Comparison of ENCODE assay signal across 19 cellular contexts in the genomic region with DNA sequence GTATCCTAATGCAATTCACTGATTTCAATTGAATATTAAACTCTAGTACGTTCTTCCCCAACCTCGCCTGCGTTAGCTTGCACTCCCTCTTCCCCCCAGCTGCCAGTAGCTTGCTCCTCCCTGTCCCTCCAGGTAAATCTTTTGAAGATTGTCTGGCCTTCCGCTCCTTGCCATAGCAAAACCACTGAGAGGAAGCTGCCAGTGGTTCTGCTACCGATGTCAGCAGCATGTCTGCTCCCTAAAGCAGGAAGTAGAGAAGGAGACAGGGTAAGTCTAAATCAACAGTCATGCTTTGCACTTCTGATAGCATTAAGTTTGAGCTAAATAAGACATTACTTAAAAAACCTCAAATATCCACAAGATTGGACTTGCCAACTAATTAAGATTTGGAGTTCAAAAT.
DNase-seq lines count a peak whose midpoint lies in the region; ATAC-seq and TF ChIP-seq lines count a peak whose summit lies in the region.
"Had no signal": no experiment of that assay in that cellular context is flagged by ENCODE, and none has a peak within 500 bp of the region (broad histone marks: within the 10 kb centered on the region; RNA-seq: fewer than 3 reads in every experiment).

No MANE protein-coding gene starts in this region.

- H3K36me3 Mint-ChIP-seq in activated naive CD4-positive, alpha-beta T cell treated with anti-CD3 and anti-CD28 coated beads, Interleukin-2, amount 50 U/mL, for 72 hours = no peaks in the 10 kb centered on the region

- DNase-seq in mammary epithelial cell (no peak), breast epithelium (ENCODE audit: low spot score in 2 of 2) (no peak), Karpas-422 (peak; percentile 44), GM19240 (ENCODE audit: insufficient read length, low spot score) (no peak), testis (no peak)
- DNase-seq in activated naive CD4-positive, alpha-beta T cell treated with anti-CD3 and anti-CD28 coated beads, Interleukin-2, amount 50 U/mL, for 72 hours (ENCODE audit: low spot score in 2 of 2) = peak in 1 of 2 donors; percentile 3
- peak; percentile 5 to 11 for DNase-seq in stimulated activated naive CD8-positive, alpha-beta T cell treated with anti-CD3 and anti-CD28 coated beads, Interleukin-15, amount 100 ng/mL, for 72 hours
- DNase-seq: AML-193; DMS79 treated with DMSO at 0.1 percent for 48 hours; left ventricle myocardium inferior; NCI-H1092; NCI-H2227 treated with DMSO at 0.1 percent for 48 hours; Peyer's patch; right lobe of liver; stimulated activated CD4-positive, alpha-beta T cell treated with anti-CD3 and anti-CD28 coated beads, Interleukin-4, amount 100 ng/mL, for 1 hour had no signal

- ATAC-seq in activated naive CD4-positive, alpha-beta T cell treated with anti-CD3 and anti-CD28 coated beads, Interleukin-2, amount 50 U/mL, for 72 hours = peak; percentile 47 to 59
- peak; percentile 60 for ATAC-seq in stimulated activated naive CD8-positive, alpha-beta T cell treated with anti-CD3 and anti-CD28 coated beads, Interleukin-15, amount 100 ng/mL, for 72 hours
- no peak for ATAC-seq in GM18520 (IDR thresholded peaks at IDR 0.05; ENCODE audit: unreplicated experiment)
- ATAC-seq: right lobe of liver had no signal

- no peaks in the 10 kb centered on the region for H3K9me3 ChIP-seq in mammary epithelial cell (replicated peaks; ENCODE audit: insufficient read depth, low read length)
- H3K9me3 ChIP-seq in breast epithelium = no peaks in the 10 kb centered on the region
- no peaks in the 10 kb centered on the region for H3K9me3 ChIP-seq in Karpas-422 (ENCODE audit: low read length)
- no peaks in the 10 kb centered on the region for H3K9me3 ChIP-seq in testis
- H3K9me3 ChIP-seq: left ventricle myocardium inferior, Peyer's patch, right lobe of liver, vagina had no signal

- H3K79me2 ChIP-seq in mammary epithelial cell (ENCODE audit: insufficient read depth, low read length) (no peaks in the 10 kb centered on the region), Karpas-422 (ENCODE audit: low read length) (no peaks in the 10 kb centered on the region)

- no peak for TF ChIP-seq POLR2A in breast epithelium (IDR thresholded peaks at IDR 0.05)
- no peak for TF ChIP-seq POLR2A in testis (IDR thresholded peaks at IDR 0.05)

- H4K20me1 ChIP-seq in mammary epithelial cell (ENCODE audit: insufficient read depth, low read length) = no peaks in the 10 kb centered on the region
- no peaks in the 10 kb centered on the region for H4K20me1 ChIP-seq in Karpas-422 (ENCODE audit: insufficient read depth, low read depth, low read length)

- H3K4me2 ChIP-seq in mammary epithelial cell (ENCODE audit: insufficient read depth, low read depth, low read length) (no peak overlapping the region), Karpas-422 (ENCODE audit: low read depth, low read length, poor library complexity, severe bottlenecking) (no peak overlapping the region)

- in situ Hi-C loops in mammary epithelial cell (cut with MboI; ENCODE audit: low sequenced_read_pairs in 2 of 2) = no loop called here

- TF ChIP-seq CTCF in mammary epithelial cell (conservative IDR thresholded peaks at IDR 0.05 in 1 of 2, IDR thresholded peaks at IDR 0.05 in 1 of 2; ENCODE audit: extremely low read depth in 1 of 2, insufficient read depth in 1 of 2, low read depth in 1 of 2, low read length in 2 of 2) (no peak), breast epithelium (IDR thresholded peaks at IDR 0.05) (no peak), testis (IDR thresholded peaks at IDR 0.05) (no peak)

- 67% methylated on average over 3 of the region's 5 CpGs for WGBS in mammary epithelial cell (ENCODE audit: low coverage, missing lambda C conversion rate)
- WGBS in testis, 2 donors = 86 to 88% methylated on average over 5 of the region's 5 CpGs

- H3K36me3 ChIP-seq in mammary epithelial cell (ENCODE audit: insufficient read depth, low read length) (no peaks in the 10 kb centered on the region), breast epithelium (no peaks in the 10 kb centered on the region), Karpas-422 (ENCODE audit: insufficient read depth, low read length) (no peaks in the 10 kb centered on the region), testis (ENCODE audit: low read depth, missing control alignments) (no peaks in the 10 kb centered on the region)
- H3K36me3 ChIP-seq: left ventricle myocardium inferior, Peyer's patch, right lobe of liver, vagina had no signal

- no peaks in the 10 kb centered on the region for H3K4me1 ChIP-seq in mammary epithelial cell (ENCODE audit: insufficient read depth, low read length)
- H3K4me1 ChIP-seq in breast epithelium = no peaks in the 10 kb centered on the region
- H3K4me1 ChIP-seq in Karpas-422 (ENCODE audit: low read length) = no peaks in the 10 kb centered on the region
- no peaks in the 10 kb centered on the region for H3K4me1 ChIP-seq in testis
- H3K4me1 ChIP-seq: left ventricle myocardium inferior, Peyer's patch, right lobe of liver, vagina had no signal

- CTCF ChIA-PET in mammary epithelial cell (lab: Charles Lee; ENCODE audit: low non-redundant PET) = no interaction called here

- H3K9ac ChIP-seq in mammary epithelial cell (ENCODE audit: insufficient read depth, low read length) (no peak overlapping the region), Karpas-422 (ENCODE audit: low read length) (no peak overlapping the region)

- dilution Hi-C loops in mammary epithelial cell (cut with HindIII; ENCODE audit: low sequenced_read_pairs) = no loop called here

- intact Hi-C loops in mammary epithelial cell (cut with micrococcal nuclease) (no loop called here), breast epithelium (cut with DNase I; ENCODE audit: low total_unique reads) (no loop called here), testis (cut with DNase I; ENCODE audit: low total_unique reads) (no loop called here)

- H3K4me3 ChIP-seq in mammary epithelial cell (replicated peaks in 1 of 3; ENCODE audit: insufficient read depth in 1 of 3, low read depth in 2 of 3, low read length in 3 of 3) (no peak overlapping the region), breast epithelium (no peak overlapping the region), Karpas-422 (ENCODE audit: low read length) (no peak overlapping the region), testis (no peak overlapping the region)
- H3K4me3 ChIP-seq: left ventricle myocardium inferior, Peyer's patch, right lobe of liver, vagina had no signal

- no peaks in the 10 kb centered on the region for H3K9me3 Mint-ChIP-seq in activated naive CD4-positive, alpha-beta T cell treated with anti-CD3 and anti-CD28 coated beads, Interleukin-2, amount 50 U/mL, for 72 hours
- no peaks in the 10 kb centered on the region for H3K9me3 Mint-ChIP-seq in stimulated activated naive CD8-positive, alpha-beta T cell treated with anti-CD3 and anti-CD28 coated beads, Interleukin-15, amount 100 ng/mL, for 72 hours
- H3K9me3 Mint-ChIP-seq: T-helper 1 cell treated with Interleukin-12 subunit alpha and Interleukin-12 subunit beta and Interleukin-4 antibody, amounts not matched to agents 30 μg/mL and 1 μg/mL, for 36 hours had no signal

- peak overlapping the region in 1 of 2 donors; percentile 89 for H3K27ac Mint-ChIP-seq in activated naive CD4-positive, alpha-beta T cell treated with anti-CD3 and anti-CD28 coated beads, Interleukin-2, amount 50 U/mL, for 72 hours
- H3K27ac Mint-ChIP-seq in stimulated activated naive CD8-positive, alpha-beta T cell treated with anti-CD3 and anti-CD28 coated beads, Interleukin-15, amount 100 ng/mL, for 72 hours = no peak overlapping the region
- H3K27ac Mint-ChIP-seq: T-helper 1 cell treated with Interleukin-12 subunit alpha and Interleukin-12 subunit beta and Interleukin-4 antibody, amounts not matched to agents 30 μg/mL and 1 μg/mL, for 36 hours had no signal

- H2AFZ ChIP-seq in mammary epithelial cell (ENCODE audit: low read depth, low read length) (peak overlapping the region; percentile 6), Karpas-422 (ENCODE audit: low read length) (0 out of 2 replicates have a peak overlapping the region, but pooled peaks have one; percentile 30)

- peaks cover 11% of the 10 kb centered on the region for H3K4me1 Mint-ChIP-seq in stimulated activated naive CD8-positive, alpha-beta T cell treated with anti-CD3 and anti-CD28 coated beads, Interleukin-15, amount 100 ng/mL, for 72 hours
- H3K4me1 Mint-ChIP-seq: neural crest cell had no signal

- no peaks in the 10 kb centered on the region for H3K27me3 ChIP-seq in mammary epithelial cell (ENCODE audit: insufficient read depth, low read length)
- no peaks in the 10 kb centered on the region for H3K27me3 ChIP-seq in breast epithelium
- no peaks in the 10 kb centered on the region for H3K27me3 ChIP-seq in Karpas-422 (ENCODE audit: low read length)
- no peaks in the 10 kb centered on the region for H3K27me3 ChIP-seq in testis
- H3K27me3 ChIP-seq: Peyer's patch, right lobe of liver, vagina had no signal

- no TSS peak for BruUV-seq in mammary epithelial cell (replicated peaks; lab: Mats Ljungman, UMichigan)

- H3K4me3 Mint-ChIP-seq in stimulated activated naive CD8-positive, alpha-beta T cell treated with anti-CD3 and anti-CD28 coated beads, Interleukin-15, amount 100 ng/mL, for 72 hours = peak overlapping the region; percentile 39 to 54
- H3K4me3 Mint-ChIP-seq: neural crest cell; T-helper 1 cell treated with Interleukin-12 subunit alpha and Interleukin-12 subunit beta and Interleukin-4 antibody, amounts not matched to agents 30 μg/mL and 1 μg/mL, for 36 hours had no signal

- H3K27ac ChIP-seq in mammary epithelial cell (ENCODE audit: insufficient read depth, low read depth, low read length) = no peak overlapping the region
- H3K27ac ChIP-seq in breast epithelium = no peak overlapping the region
- H3K27ac ChIP-seq in Karpas-422 (ENCODE audit: low read length) = no peak overlapping the region
- H3K27ac ChIP-seq in testis = no peak overlapping the region
- H3K27ac ChIP-seq: left ventricle myocardium inferior, Peyer's patch, right lobe of liver, vagina had no signal

- no peaks in the 10 kb centered on the region for H3K27me3 Mint-ChIP-seq in stimulated activated naive CD8-positive, alpha-beta T cell treated with anti-CD3 and anti-CD28 coated beads, Interleukin-15, amount 100 ng/mL, for 72 hours

- H3K9me2 ChIP-seq in Karpas-422 (replicated peaks; ENCODE audit: insufficient read depth, low read length) = no peaks in the 10 kb centered on the region

Comparison
In these comparisons a context has a peak if more than half of its experiments do, and no peak if none do; other contexts are left out.
1. DNase-seq: peak in Karpas-422 (single experiment) and stimulated activated naive CD8-positive, alpha-beta T cell treated with anti-CD3 and anti-CD28 coated beads, Interleukin-15, amount 100 ng/mL, for 72 hours (2 of 2); none in mammary epithelial cell (single experiment), breast epithelium (0 of 2), GM19240 (single experiment) and testis (single experiment).